Comparison of ENCODE assay signal across 1 cellular context in the genomic region with DNA sequence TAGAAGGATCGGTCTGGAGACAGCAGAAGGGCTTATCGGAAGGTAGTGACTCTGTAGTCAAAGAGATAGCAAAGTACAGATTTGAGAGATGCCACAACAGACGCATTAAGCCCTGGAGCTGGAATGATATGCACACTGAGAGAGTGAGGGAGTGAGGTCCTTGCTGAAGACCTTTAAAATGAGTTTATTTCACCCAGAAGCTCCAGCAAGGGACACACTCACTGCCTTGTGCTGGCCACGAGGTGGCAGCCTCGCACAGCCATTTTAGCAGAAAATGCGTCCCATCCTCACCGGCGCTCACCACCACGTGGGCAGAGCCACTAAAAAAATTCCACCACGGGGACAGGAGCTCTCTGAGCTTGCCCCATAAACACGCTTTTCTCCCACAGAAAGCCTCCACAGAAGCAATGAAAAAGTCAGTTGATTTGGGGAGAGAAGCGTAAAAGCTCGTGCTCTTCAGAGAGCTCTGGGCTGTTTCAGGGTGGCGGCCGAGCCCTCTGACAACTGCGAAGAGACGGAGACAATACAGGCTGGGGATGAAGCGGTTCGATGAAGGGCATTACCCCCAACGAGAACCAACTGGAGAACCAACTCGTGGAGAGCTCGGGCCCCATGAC.
TF ChIP-seq lines count a peak whose summit lies in the region.

No MANE protein-coding gene starts in this region.

TF ChIP-seq in K562, 482 proteins besides CTCF, POLR2A, EP300 and RAD21 (continued from another document):
- TF ChIP-seq JUN (IDR thresholded peaks at IDR 0.05; ENCODE audit: borderline replicate concordance, low read depth, low read length) (peak; percentile 56; the same call in 1 of the 2 replicates), JUN (CRISPR knock-in tag; IDR thresholded peaks at IDR 0.05; ENCODE audit: borderline replicate concordance) (no peak; the same call in 1 of the 2 replicates), GATA2 (CRISPR knock-in tag; IDR thresholded peaks at IDR 0.05) (no peak), KAT7 (CRISPR knock-in tag; IDR thresholded peaks at IDR 0.05; ENCODE audit: borderline replicate concordance) (no peak), ZNF696 (CRISPR knock-in tag; conservative IDR thresholded peaks at IDR 0.05) (no peak), BDP1 (IDR thresholded peaks at IDR 0.05; ENCODE audit: insufficient read depth, insufficient read length) (no peak), SMAD3 (CRISPR knock-in tag; conservative IDR thresholded peaks at IDR 0.05) (no peak), TBL1XR1 (IDR thresholded peaks at IDR 0.05; ENCODE audit: low read length in 2 of 2) (peak; percentile 30 to 55; a peak in 1 of 4 replicates), PHB2 (IDR thresholded peaks at IDR 0.05; ENCODE audit: low read depth) (no peak), RBM39 (optimal IDR thresholded peaks at IDR 0.05; ENCODE audit: low read depth, low read length) (no peak), MTF1 (CRISPR knock-in tag; IDR thresholded peaks at IDR 0.05; ENCODE audit: borderline replicate concordance) (no peak), ZNF384 (IDR thresholded peaks at IDR 0.05; ENCODE audit: low read depth, low read length) (peak; percentile 89)
- TF ChIP-seq, protein P1, sequence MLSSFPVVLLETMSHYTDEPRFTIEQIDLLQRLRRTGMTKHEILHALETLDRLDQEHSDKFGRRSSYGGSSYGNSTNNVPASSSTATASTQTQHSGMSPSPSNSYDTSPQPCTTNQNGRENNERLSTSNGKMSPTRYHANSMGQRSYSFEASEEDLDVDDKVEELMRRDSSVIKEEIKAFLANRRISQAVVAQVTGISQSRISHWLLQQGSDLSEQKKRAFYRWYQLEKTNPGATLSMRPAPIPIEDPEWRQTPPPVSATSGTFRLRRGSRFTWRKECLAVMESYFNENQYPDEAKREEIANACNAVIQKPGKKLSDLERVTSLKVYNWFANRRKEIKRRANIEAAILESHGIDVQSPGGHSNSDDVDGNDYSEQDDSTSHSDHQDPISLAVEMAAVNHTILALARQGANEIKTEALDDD (IDR thresholded peaks at IDR 0.05), result 0 out of 2 replicates have a peak, but pooled peaks have one; percentile 4
- TF ChIP-seq, protein P2, sequence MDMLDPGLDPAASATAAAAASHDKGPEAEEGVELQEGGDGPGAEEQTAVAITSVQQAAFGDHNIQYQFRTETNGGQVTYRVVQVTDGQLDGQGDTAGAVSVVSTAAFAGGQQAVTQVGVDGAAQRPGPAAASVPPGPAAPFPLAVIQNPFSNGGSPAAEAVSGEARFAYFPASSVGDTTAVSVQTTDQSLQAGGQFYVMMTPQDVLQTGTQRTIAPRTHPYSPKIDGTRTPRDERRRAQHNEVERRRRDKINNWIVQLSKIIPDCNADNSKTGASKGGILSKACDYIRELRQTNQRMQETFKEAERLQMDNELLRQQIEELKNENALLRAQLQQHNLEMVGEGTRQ (CRISPR knock-in tag; IDR thresholded peaks at IDR 0.05), result peak; percentile 88
- TF ChIP-seq, protein P3, sequence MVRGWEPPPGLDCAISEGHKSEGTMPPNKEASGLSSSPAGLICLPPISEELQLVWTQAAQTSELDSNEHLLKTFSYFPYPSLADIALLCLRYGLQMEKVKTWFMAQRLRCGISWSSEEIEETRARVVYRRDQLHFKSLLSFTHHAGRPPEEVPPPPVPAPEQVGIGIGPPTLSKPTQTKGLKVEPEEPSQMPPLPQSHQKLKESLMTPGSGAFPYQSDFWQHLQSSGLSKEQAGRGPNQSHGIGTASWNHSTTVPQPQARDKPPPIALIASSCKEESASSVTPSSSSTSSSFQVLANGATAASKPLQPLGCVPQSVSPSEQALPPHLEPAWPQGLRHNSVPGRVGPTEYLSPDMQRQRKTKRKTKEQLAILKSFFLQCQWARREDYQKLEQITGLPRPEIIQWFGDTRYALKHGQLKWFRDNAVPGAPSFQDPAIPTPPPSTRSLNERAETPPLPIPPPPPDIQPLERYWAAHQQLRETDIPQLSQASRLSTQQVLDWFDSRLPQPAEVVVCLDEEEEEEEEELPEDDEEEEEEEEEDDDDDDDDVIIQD (CRISPR knock-in tag; IDR thresholded peaks at IDR 0.05), result no peak
